16 cellular contexts compared by ENCODE assay signal in the genomic region with DNA sequence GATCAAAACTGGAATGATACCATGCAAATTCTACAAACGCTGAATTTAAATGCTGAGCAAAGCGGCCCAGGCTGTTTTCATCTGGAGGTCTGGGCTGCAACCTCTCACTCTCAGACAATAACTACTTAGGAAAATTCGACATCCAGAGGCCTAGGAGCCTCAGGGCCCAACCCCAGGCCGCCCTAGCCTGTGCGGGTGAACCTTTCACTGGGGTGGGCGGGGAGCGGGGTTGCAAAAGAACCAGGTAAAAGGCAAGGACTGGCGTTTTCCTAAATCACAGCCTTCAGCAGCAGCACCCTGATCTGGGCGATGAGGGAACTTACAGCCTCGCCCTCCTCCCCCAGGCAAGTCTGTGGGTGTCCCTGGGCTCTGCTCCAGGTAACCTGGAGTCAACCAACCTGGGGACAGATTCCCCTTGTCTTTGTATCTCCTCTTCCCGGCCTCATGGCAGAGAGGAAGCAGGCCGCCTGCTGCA. TPM values are rescaled to one million over a fixed set of nuclear protein-coding genes. Genes with fewer than 3 reads are reported as not detected.
DNase-seq lines count a peak whose midpoint lies in the region; ATAC-seq, FAIRE-seq and TF ChIP-seq lines count a peak whose summit lies in the region.
"Had no signal": no experiment of that assay in that cellular context is flagged by ENCODE, and none has a peak within 500 bp of the region (broad histone marks: within the 10 kb centered on the region; RNA-seq: fewer than 3 reads in every experiment).

No MANE protein-coding gene starts in this region.

- H3K36me3 ChIP-seq in hepatocyte (replicated peaks; ENCODE audit: insufficient read depth, low read depth) = no peaks in the 10 kb centered on the region
- H3K36me3 ChIP-seq in pancreas = no peaks in the 10 kb centered on the region
- H3K36me3 ChIP-seq: neutrophil, spleen had no signal

- H3K27ac Mint-ChIP-seq in Calu3 (ENCODE audit: unreplicated experiment) = peak overlapping the region; percentile 81
- H3K27ac Mint-ChIP-seq: activated naive CD4-positive, alpha-beta T cell treated with anti-CD3 and anti-CD28 coated beads, Interleukin-2, amount 50 U/mL, for 72 hours had no signal

- H3K9me3 Mint-ChIP-seq in Calu3 (ENCODE audit: low read depth, unreplicated experiment) = no peaks in the 10 kb centered on the region
- H3K9me3 Mint-ChIP-seq: activated naive CD4-positive, alpha-beta T cell treated with anti-CD3 and anti-CD28 coated beads, Interleukin-2, amount 50 U/mL, for 72 hours had no signal

- H3K9me2 ChIP-seq in hepatocyte (replicated peaks; ENCODE audit: insufficient read depth) = no peaks in the 10 kb centered on the region

- peaks cover 21% of the 10 kb centered on the region for H3K4me1 Mint-ChIP-seq in Calu3 (ENCODE audit: low read depth, unreplicated experiment)

- H3K4me3 Mint-ChIP-seq in Calu3 (ENCODE audit: low read depth, unreplicated experiment) = peak overlapping the region; percentile 43

- H3K27me3 ChIP-seq in hepatocyte (no peaks in the 10 kb centered on the region), pancreas (no peaks in the 10 kb centered on the region)
- H3K27me3 ChIP-seq: neutrophil, spleen had no signal

- BruUV-seq in Calu3 (replicated peaks; lab: Mats Ljungman, UMichigan) = no TSS peak

- TF ChIP-seq CTCF in Calu3 (IDR thresholded peaks at IDR 0.05; ENCODE audit: unreplicated experiment) = no peak
- no peak for TF ChIP-seq CTCF in VCaP (conservative IDR thresholded peaks at IDR 0.05)
- TF ChIP-seq CTCF in hepatocyte (IDR thresholded peaks at IDR 0.05; ENCODE audit: poor library complexity) = no peak
- TF ChIP-seq CTCF in pancreas (IDR thresholded peaks at IDR 0.05) = no peak

- CTCF ChIA-PET in Calu3 (lab: Charles Lee) = interaction anchor here (0.6 kb wide), 1 partner anchor 20 kb away, joined by 3 read pairs; no protein-coding TSS in a partner anchor

- no peaks in the 10 kb centered on the region for H4K20me1 ChIP-seq in hepatocyte (ENCODE audit: insufficient read depth, poor library complexity, severe bottlenecking)

- H3K4me3 ChIP-seq in hepatocyte = no peak overlapping the region
- H3K4me3 ChIP-seq in pancreas = no peak overlapping the region
- H3K4me3 ChIP-seq: spleen had no signal

- no peaks in the 10 kb centered on the region for H3K9me3 ChIP-seq in hepatocyte (ENCODE audit: low read depth)
- no peaks in the 10 kb centered on the region for H3K9me3 ChIP-seq in pancreas
- H3K9me3 ChIP-seq: neutrophil had no signal

- no peak for DNase-seq in Calu3
- no peak for DNase-seq in hepatocyte (ENCODE audit: low spot score)
- no peak for DNase-seq in pancreas
- DNase-seq in substantia nigra (lab: John Stamatoyannopoulos, UW) = no peak
- DNase-seq: GOT3, spleen, T-helper 9 cell had no signal

- no peaks in the 10 kb centered on the region for H3K27me3 Mint-ChIP-seq in Calu3 (ENCODE audit: unreplicated experiment)

- intact Hi-C loops in Calu3 (cut with micrococcal nuclease; ENCODE audit: unreplicated experiment) (no loop called here), pancreas (cut with DNase I) (loop anchor here in 1 of 3 donors (10.0 kb wide), 1 partner anchor 139 kb away; no protein-coding TSS in a partner anchor)

- H3K4me1 ChIP-seq in hepatocyte (ENCODE audit: insufficient read depth) = peaks cover 57% of the 10 kb centered on the region
- H3K4me1 ChIP-seq in pancreas = peaks cover 8 to 11% (median 10%) of the 10 kb centered on the region in 3 donors

- WGBS in hepatocyte (ENCODE audit: low lambda C conversion rate, missing lambda C conversion rate) = 27% methylated on average over 12 of the region's 12 CpGs
- 60 to 68% methylated on average over 12 of the region's 12 CpGs for WGBS in pancreas, 2 donors

- no peak overlapping the region for H2AFZ ChIP-seq in hepatocyte

- no peaks in the 10 kb centered on the region for H3K79me2 ChIP-seq in hepatocyte

- ATAC-seq in pancreas (no peak), GM19463 (IDR thresholded peaks at IDR 0.05; ENCODE audit: unreplicated experiment) (no peak), HG02642 (IDR thresholded peaks at IDR 0.05; ENCODE audit: poor library complexity, unreplicated experiment) (no peak), GM21360 (IDR thresholded peaks at IDR 0.05; ENCODE audit: unreplicated experiment) (no peak)

- H3K4me2 ChIP-seq in hepatocyte = peak overlapping the region; percentile 63

- no peak for FAIRE-seq in pancreas (lab: Jason Lieb, UNC)
- FAIRE-seq: colon, GM12891 had no signal

- H3K36me3 Mint-ChIP-seq in Calu3 (ENCODE audit: insufficient read depth, unreplicated experiment) = peaks cover 30% of the 10 kb centered on the region
- H3K36me3 Mint-ChIP-seq: activated naive CD4-positive, alpha-beta T cell treated with anti-CD3 and anti-CD28 coated beads, Interleukin-2, amount 50 U/mL, for 72 hours had no signal

- H3K27ac ChIP-seq in VCaP (peak overlapping the region; percentile 91), hepatocyte (peak overlapping the region; percentile 94), pancreas (peak overlapping the region; percentile 37 to 74 (median 56)), substantia nigra (ENCODE audit: low read depth, low read length, poor library complexity, severe bottlenecking) (no peak overlapping the region)
- H3K27ac ChIP-seq: neutrophil, spleen had no signal

RNA-seq across cellular contexts. Expression of a gene that starts 33.4 kb away (rescaled TPM):
- total RNA-seq in Calu3 (2022) (not detected in 2 replicates), hepatocyte (not detected in 2 replicates), pancreas (not detected)
- polyA plus RNA-seq in hepatocyte (not detected in 2 replicates), pancreas (not detected)
- total RNA-seq: activated naive CD4-positive, alpha-beta T cell treated with anti-CD3 and anti-CD28 coated beads, Interleukin-2, amount 50 U/mL, for 72 hours; fibroblast of villous mesenchyme; spleen had no signal

RNA-seq across cellular contexts. Expression of a gene that starts 53.7 kb away (rescaled TPM):
- total RNA-seq in Calu3 (2022) (147 and 154 TPM in 2 replicates), hepatocyte (96.4 and 99.8 TPM in 2 replicates), pancreas (10 to 100 TPM; 26.9 to 68.0 (median 43.6) TPM)
- polyA plus RNA-seq in hepatocyte (62.5 and 67.7 TPM in 2 replicates), pancreas (10 to 100 TPM; 13.0 to 19.7 TPM)

RNA-seq across cellular contexts. Expression of a gene that starts 58.7 kb away (rescaled TPM):
- not detected in 2 replicates for total RNA-seq in Calu3 (2022)
- total RNA-seq in hepatocyte = not detected in 2 replicates
- not detected in 2 replicates for polyA plus RNA-seq in hepatocyte
- total RNA-seq in pancreas = not detected
- under 1 TPM; 0.05 to 0.08 TPM for polyA plus RNA-seq in pancreas
- total RNA-seq: activated naive CD4-positive, alpha-beta T cell treated with anti-CD3 and anti-CD28 coated beads, Interleukin-2, amount 50 U/mL, for 72 hours; fibroblast of villous mesenchyme; spleen had no signal
